Comparison of ENCODE assay signal across 20 cellular contexts in genomic region chr4:5980436-5981155, GRCh38. TPM values are rescaled to one million over a fixed set of nuclear protein-coding genes. Genes with fewer than 3 reads are reported as not detected.
DNase-seq lines count a peak whose midpoint lies in the region; ATAC-seq and TF ChIP-seq lines count a peak whose summit lies in the region.
"Had no signal": no experiment of that assay in that cellular context is flagged by ENCODE, and none has a peak within 500 bp of the region (broad histone marks: within the 10 kb centered on the region; RNA-seq: fewer than 3 reads in every experiment).

No MANE protein-coding gene starts in this region.

- H3K36me3 ChIP-seq in A673 (ENCODE audit: insufficient read depth, low read length, poor library complexity, severe bottlenecking): no peaks in the 10 kb centered on the region
- H3K36me3 ChIP-seq in BLaER1 treated with 17β-estradiol and CSF1 and Interleukin-3, amounts not matched to agents 10 nM and 100 nM: no peaks in the 10 kb centered on the region
- H3K36me3 ChIP-seq: cardiac muscle cell, tibial artery had no signal

- POLR2A ChIA-PET in A673 (lab: Charles Lee; ENCODE audit: low non-redundant PET): no interaction called here

- H3K4me2 ChIP-seq in BLaER1 treated with 17β-estradiol and CSF1 and Interleukin-3, amounts not matched to agents 10 nM and 100 nM: peak overlapping the region in 10 of 11 experiments; percentile 16 to 66 (median 47); a peak in 21 of 22 replicates

- H3K9me3 ChIP-seq in A673 (ENCODE audit: low read depth, low read length, poor library complexity, severe bottlenecking): peaks cover 12% of the 10 kb centered on the region
- H3K9me3 ChIP-seq in BLaER1 treated with 17β-estradiol and CSF1 and Interleukin-3, amounts not matched to agents 10 nM and 100 nM (replicated peaks in 1 of 11): peaks cover 16 to 23% (median 20%) of the 10 kb centered on the region in 11 experiments

- H3K4me1 ChIP-seq in A673 (ENCODE audit: insufficient read depth, low read length, poor library complexity, severe bottlenecking): peaks cover 23% of the 10 kb centered on the region
- H3K4me1 ChIP-seq in BLaER1 treated with 17β-estradiol and CSF1 and Interleukin-3, amounts not matched to agents 10 nM and 100 nM: peaks cover 17 to 53% (median 48%) of the 10 kb centered on the region in 10 experiments; a peak in 19 of 20 replicates
- H3K4me1 ChIP-seq: parathyroid adenoma, tibial artery had no signal

- H3K9ac ChIP-seq in BLaER1 treated with 17β-estradiol and CSF1 and Interleukin-3, amounts not matched to agents 10 nM and 100 nM: no peak overlapping the region
- H3K9ac ChIP-seq: parathyroid adenoma had no signal

- intact Hi-C loops in A673 (cut with micrococcal nuclease; ENCODE audit: unreplicated experiment): loop anchor here (2.0 kb wide), 2 partner anchors 110 to 160 kb away; no protein-coding TSS in a partner anchor

- no peak overlapping the region for H3K27ac ChIP-seq in A673 (ENCODE audit: low read depth, low read length, poor library complexity, severe bottlenecking)
- H3K27ac ChIP-seq in BLaER1 treated with 17β-estradiol and CSF1 and Interleukin-3, amounts not matched to agents 10 nM and 100 nM: no peak overlapping the region
- H3K27ac ChIP-seq: cardiac muscle cell, parathyroid adenoma, tibial artery, VCaP had no signal

- TF ChIP-seq CTCF in A673 (conservative IDR thresholded peaks at IDR 0.05; ENCODE audit: low read depth, low read length) (peak; percentile 53), fibroblast of pulmonary artery (IDR thresholded peaks at IDR 0.05; ENCODE audit: low read length, missing control alignments) (no peak)

- H3K4me3 ChIP-seq in A673 (ENCODE audit: low read depth, low read length, poor library complexity, severe bottlenecking) (peak overlapping the region; percentile 9), fibroblast of pulmonary artery (replicated peaks; ENCODE audit: low read depth, low read length) (no peak overlapping the region)
- no peak overlapping the region for H3K4me3 ChIP-seq in BLaER1 treated with 17β-estradiol and CSF1 and Interleukin-3, amounts not matched to agents 10 nM and 100 nM
- H3K4me3 ChIP-seq: cardiac muscle cell, tibial artery had no signal

- no TSS peak for BruUV-seq in A673 (replicated peaks; lab: Mats Ljungman, UMichigan)

- no peaks in the 10 kb centered on the region for H3K27me3 ChIP-seq in A673 (replicated peaks; ENCODE audit: insufficient read depth, low read depth, low read length, poor library complexity)
- H3K27me3 ChIP-seq in BLaER1 treated with 17β-estradiol and CSF1 and Interleukin-3, amounts not matched to agents 10 nM and 100 nM: no peaks in the 10 kb centered on the region

- no peak for ATAC-seq in stimulated activated naive CD8-positive, alpha-beta T cell treated with anti-CD3 and anti-CD28 coated beads, Interleukin-15, Interleukin-2, amounts not matched to agents 100 U/mL and 50 U/mL, for 24 hours
- ATAC-seq: activated CD8-positive, alpha-beta T cell treated with anti-CD3 and anti-CD28 coated beads, Interleukin-2, amount 10 ng/mL, durations not matched to agents 7 days and 5 days; activated naive CD8-positive, alpha-beta T cell treated with anti-CD3 and anti-CD28 coated beads, Interleukin-2, amount 50 U/mL, for 24 hours; left lobe of liver; stimulated activated effector memory CD8-positive, alpha-beta T cell treated with anti-CD3 and anti-CD28 coated beads, Interleukin-12 subunit alpha, Interleukin-12 subunit beta, amount 100 ng/mL, for 72 hours had no signal

- H4K20me1 ChIP-seq in BLaER1 treated with 17β-estradiol and CSF1 and Interleukin-3, amounts not matched to agents 10 nM and 100 nM: no peaks in the 10 kb centered on the region

- CTCF ChIA-PET in A673 (lab: Charles Lee): interaction anchor here (0.7 to 1.9 kb wide), 4 partner anchors 21 to 729 kb away, joined by 3 to 11 read pairs (median 4); partner anchors contain the start of genes EVC2 and MRFAP1L1

- DNase-seq in A673 (ENCODE audit: low spot score): peak; percentile 76
- peak; percentile 45 for DNase-seq in NCI-H2227 (lab: John Stamatoyannopoulos, UW; ENCODE audit: unreplicated experiment)
- peak; percentile 4 for DNase-seq in fibroblast of pulmonary artery (ENCODE audit: low read depth)
- no peak for DNase-seq in NOMO-1 treated with dmso at 0.1 percent for 144 hours (lab: John Stamatoyannopoulos, UW; ENCODE audit: unreplicated experiment)
- no peak for DNase-seq in activated CD4-positive, alpha-beta T cell treated with anti-CD3 and anti-CD28 coated beads, Interleukin-2, amount 50 U/mL, for 48 hours
- no peak for DNase-seq in stimulated activated CD4-positive, alpha-beta T cell treated with anti-CD3 and anti-CD28 coated beads, Interleukin-4, amount 100 ng/mL, for 4 hours
- DNase-seq in stimulated activated naive CD8-positive, alpha-beta T cell treated with anti-CD3 and anti-CD28 coated beads, Interleukin-15, Interleukin-2, amounts not matched to agents 100 U/mL and 50 U/mL, for 24 hours: no peak
- DNase-seq: activated CD8-positive, alpha-beta T cell treated with anti-CD3 and anti-CD28 coated beads, Interleukin-2, amount 10 ng/mL, durations not matched to agents 7 days and 5 days; DMS79; effector CD8-positive, alpha-beta T cell; NCI-H1105 had no signal

RNA-seq across cellular contexts. Expression of gene C4orf50, which starts 37.6 kb away (rescaled TPM):
- not detected in 2 replicates for total RNA-seq in A673 (2021)
- total RNA-seq: left lobe of liver, skeletal muscle tissue had no signal

Comparison
In these comparisons a context has a peak if more than half of its experiments do, and no peak if none do; other contexts are left out.
1. DNase-seq: peak in A673 (single experiment), NCI-H2227 (single experiment) and fibroblast of pulmonary artery (single experiment); none in NOMO-1 treated with dmso at 0.1 percent for 144 hours (single experiment), activated CD4-positive, alpha-beta T cell treated with anti-CD3 and anti-CD28 coated beads, Interleukin-2, amount 50 U/mL, for 48 hours (0 of 2), stimulated activated CD4-positive, alpha-beta T cell treated with anti-CD3 and anti-CD28 coated beads, Interleukin-4, amount 100 ng/mL, for 4 hours (0 of 2) and stimulated activated naive CD8-positive, alpha-beta T cell treated with anti-CD3 and anti-CD28 coated beads, Interleukin-15, Interleukin-2, amounts not matched to agents 100 U/mL and 50 U/mL, for 24 hours (single experiment).